ENCODE assay signal across 1 cellular context in genomic region chr4:127916512-127916911, GRCh38.
TF ChIP-seq lines count a peak whose summit lies in the region.

No MANE protein-coding gene starts in this region.

TF ChIP-seq in IMR-90, 13 proteins besides CTCF, POLR2A, EP300 and RAD21:
- TF ChIP-seq NFE2L2 (IDR thresholded peaks at IDR 0.05; ENCODE audit: low read depth, low read length) (no peak), MAZ (IDR thresholded peaks at IDR 0.05; ENCODE audit: borderline replicate concordance, low read depth, low read length) (no peak), CEBPB (IDR thresholded peaks at IDR 0.05; ENCODE audit: low read depth, low read length) (no peak), FOS (IDR thresholded peaks at IDR 0.05; ENCODE audit: low read depth, low read length) (no peak), RFX5 (IDR thresholded peaks at IDR 0.05; ENCODE audit: low read depth, low read length) (no peak), ELK1 (IDR thresholded peaks at IDR 0.05; ENCODE audit: borderline replicate concordance, low read depth, low read length) (no peak), CHD1 (IDR thresholded peaks at IDR 0.05; ENCODE audit: low read depth, low read length) (no peak)
